ENCODE assay signal across 8 cellular contexts in the genomic region with DNA sequence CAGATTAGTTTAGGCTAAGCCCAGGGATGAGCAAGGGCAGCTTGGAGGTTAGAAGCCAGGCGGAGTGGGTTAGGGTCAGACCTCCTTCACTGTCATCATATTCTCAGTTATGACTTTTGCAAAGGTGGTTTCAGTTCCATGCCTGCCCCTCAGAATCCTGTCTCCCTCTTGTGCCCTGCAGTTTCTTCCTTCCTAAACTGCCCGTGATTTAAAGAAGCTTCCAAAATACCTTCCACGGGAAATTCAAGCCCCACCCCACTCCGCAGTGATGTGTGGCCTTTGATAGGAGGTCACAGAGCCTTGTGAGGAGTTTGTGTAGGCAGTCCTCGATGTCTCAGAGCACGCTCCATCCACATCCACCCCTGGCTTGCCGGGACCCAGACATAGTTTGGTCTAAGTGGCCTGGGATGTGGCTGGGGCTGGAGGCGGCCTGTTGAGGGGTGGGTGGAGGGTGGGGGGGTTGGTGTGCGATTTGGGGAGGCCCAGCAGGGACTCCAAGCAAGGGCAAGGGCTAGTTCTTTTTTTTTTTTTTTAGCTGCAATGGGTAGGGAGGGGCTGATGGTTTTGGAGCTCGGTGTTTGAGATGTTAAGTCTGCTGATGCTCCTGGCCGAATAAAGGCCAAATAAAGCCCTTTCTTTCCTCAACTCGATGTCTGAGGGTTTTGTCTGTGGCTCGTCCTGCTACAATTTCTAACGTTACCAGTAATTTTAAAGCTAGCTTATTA. TPM values are rescaled to one million over a fixed set of nuclear protein-coding genes. Genes with fewer than 3 reads are reported as not detected.
DNase-seq lines count a peak whose midpoint lies in the region; ATAC-seq and TF ChIP-seq lines count a peak whose summit lies in the region.

No MANE protein-coding gene starts in this region.

- DNase-seq in activated T-cell treated with anti-CD3 and anti-CD28 coated beads, Interleukin-2, amount 50 U/mL, for 1 hour: peak; percentile 45
- DNase-seq in activated T-cell treated with anti-CD3 and anti-CD28 coated beads for 4 hours (no peak), adrenal gland (no peak), memory B cell (ENCODE audit: low spot score in 2 of 2) (no peak), type B pancreatic cell (ENCODE audit: extremely low spot score, unreplicated experiment) (no peak), GM19240 (ENCODE audit: insufficient read length, low spot score) (no peak), NCI-H2171 (lab: John Stamatoyannopoulos, UW) (no peak)
- DNase-seq in central memory CD4-positive, alpha-beta T cell: no peak

- WGBS in adrenal gland, 4 donors: 51 to 63% (median 61%) methylated on average over 14 of the region's 14 CpGs

- peak overlapping the region in 1 of 4 donors; percentile 44 for H3K4me3 ChIP-seq in adrenal gland

- H3K4me3 Mint-ChIP-seq in memory B cell (peak overlapping the region; percentile 68), type B pancreatic cell (peak overlapping the region; percentile 92)

- H3K27ac ChIP-seq in adrenal gland: peak overlapping the region in 3 of 5 donors; percentile 64 to 89 (median 74)

- intact Hi-C loops in adrenal gland (cut with DNase I): no loop called here

- peak in 1 of 2 donors; percentile 16 for TF ChIP-seq POLR2A in adrenal gland (IDR thresholded peaks at IDR 0.05)

- no peaks in the 10 kb centered on the region for H3K9me3 ChIP-seq in adrenal gland (replicated peaks in 1 of 3)

- H3K36me3 Mint-ChIP-seq in memory B cell (no peaks in the 10 kb centered on the region), type B pancreatic cell (peaks cover 4% of the 10 kb centered on the region)

- peak overlapping the region; percentile 38 for H3K27ac Mint-ChIP-seq in memory B cell
- H3K27ac Mint-ChIP-seq in type B pancreatic cell: peak overlapping the region; percentile 39

- ATAC-seq in memory B cell (ENCODE audit: low read depth): no peak

- H3K4me1 Mint-ChIP-seq in memory B cell: peaks cover 31% of the 10 kb centered on the region
- peaks cover 50% of the 10 kb centered on the region for H3K4me1 Mint-ChIP-seq in type B pancreatic cell (ENCODE audit: unreplicated experiment)

- TF ChIP-seq CTCF in adrenal gland (IDR thresholded peaks at IDR 0.05) (no peak), type B pancreatic cell (conservative IDR thresholded peaks at IDR 0.05) (no peak)

- H3K9me3 Mint-ChIP-seq in memory B cell (no peaks in the 10 kb centered on the region), type B pancreatic cell (no peaks in the 10 kb centered on the region)

- no peaks in the 10 kb centered on the region for H3K36me3 ChIP-seq in adrenal gland (replicated peaks in 1 of 2)

- peaks cover 6 to 37% of the 10 kb centered on the region in 2 donors for H3K4me1 ChIP-seq in adrenal gland (replicated peaks in 1 of 2)

- H3K27me3 ChIP-seq in adrenal gland: peaks cover 16% of the 10 kb centered on the region

- no peaks in the 10 kb centered on the region for H3K27me3 Mint-ChIP-seq in memory B cell
- H3K27me3 Mint-ChIP-seq in type B pancreatic cell: peaks cover 37% of the 10 kb centered on the region

RNA-seq across cellular contexts. Expression of gene IFITM1, which starts 1.6 kb away (rescaled TPM):
- total RNA-seq in adrenal gland (100 to 1,000 TPM in 3 of 8 donors, 10 to 100 TPM in 5; 52.8 to 238 (median 85.3) TPM), type B pancreatic cell (ENCODE audit: low replicate concordance) (34.1 and 192 TPM in 2 replicates)
- polyA plus RNA-seq in adrenal gland: 100 to 1,000 TPM in 2 of 3 donors, 10 to 100 TPM in 1; 84.6 to 360 (median 139) TPM

RNA-seq across cellular contexts. Expression of gene IFITM2, which starts 4.6 kb away (rescaled TPM):
- total RNA-seq in adrenal gland: 100 to 1,000 TPM in 7 of 8 donors, 10 to 100 TPM in 1; 96.5 to 269 (median 190) TPM
- polyA plus RNA-seq in adrenal gland: 100 to 1,000 TPM; 290 to 835 (median 443) TPM
- 109 and 238 TPM in 2 replicates for total RNA-seq in type B pancreatic cell (ENCODE audit: low replicate concordance)

RNA-seq across cellular contexts. Expression of gene IFITM3, which starts 8.4 kb away (rescaled TPM):
- total RNA-seq in adrenal gland (100 to 1,000 TPM; 120 to 946 (median 395) TPM), type B pancreatic cell (ENCODE audit: low replicate concordance) (175 and 354 TPM in 2 replicates)
- polyA plus RNA-seq in adrenal gland: 1,000 to 10,000 TPM in 1 of 3 donors, 100 to 1,000 TPM in 2; 454 to 1,592 (median 502) TPM

RNA-seq across cellular contexts. Expression of gene IFITM5, which starts 12.9 kb away (rescaled TPM):
- total RNA-seq in adrenal gland: not detected
- polyA plus RNA-seq in adrenal gland: not detected
- total RNA-seq in type B pancreatic cell (ENCODE audit: low replicate concordance): not detected in 2 replicates

RNA-seq across cellular contexts. Expression of gene PGGHG, which starts 23.3 kb away (rescaled TPM):
- total RNA-seq in adrenal gland: 1 to 10 TPM; 1.2 to 9.8 (median 7.1) TPM
- polyA plus RNA-seq in adrenal gland: 10 to 100 TPM in 2 of 3 donors, under 1 TPM in 1; 0.55 to 77.2 (median 29.4) TPM
- total RNA-seq in type B pancreatic cell (ENCODE audit: low replicate concordance): 12.6 and 32.5 TPM in 2 replicates
